Comparison of ENCODE assay signal across 15 cellular contexts in genomic region chr11:61838921-61839320, GRCh38.
"Had no signal": no experiment of that assay in that cellular context is flagged by ENCODE, and none has a peak within 500 bp of the region (broad histone marks: within the 10 kb centered on the region; RNA-seq: fewer than 3 reads in every experiment).

No MANE protein-coding gene starts in this region.

- H3K27ac Mint-ChIP-seq: activated CD4-positive, alpha-beta T cell treated with anti-CD3 and anti-CD28 coated beads for 36 hours had no signal

- H3K4me1 ChIP-seq: prostate gland, right lobe of liver had no signal

- ATAC-seq: activated CD4-positive, alpha-beta T cell treated with anti-CD3 and anti-CD28 coated beads for 36 hours; effector memory CD8-positive, alpha-beta T cell; left ventricle myocardium superior; right lobe of liver had no signal

- H3K27me3 ChIP-seq: right lobe of liver, stomach had no signal

- H3K27ac ChIP-seq: prostate gland, right lobe of liver, stomach, VCaP had no signal

- H3K9me3 Mint-ChIP-seq: effector memory CD8-positive, alpha-beta T cell had no signal

- H3K4me3 ChIP-seq: prostate gland, right lobe of liver, stomach had no signal

- DNase-seq: activated CD4-positive, alpha-beta T cell treated with anti-CD3 and anti-CD28 coated beads for 36 hours; activated gamma-delta T cell; activated T-cell treated with anti-CD3 and anti-CD28 coated beads, Interleukin-2, amount 50 U/mL, for 1 hour; caudate nucleus; cortex of kidney; effector memory CD8-positive, alpha-beta T cell; left ventricle myocardium superior; mesendoderm; nucleus accumbens; right lobe of liver; stimulated activated CD8-positive, alpha-beta memory T cell treated with anti-CD3 and anti-CD28 coated beads, Interleukin-4, amount 100 ng/mL, for 48 hours; stomach; T1000 had no signal

- H3K4me3 Mint-ChIP-seq: activated CD4-positive, alpha-beta T cell treated with anti-CD3 and anti-CD28 coated beads for 36 hours; effector memory CD8-positive, alpha-beta T cell had no signal

- H3K27me3 Mint-ChIP-seq: activated CD4-positive, alpha-beta T cell treated with anti-CD3 and anti-CD28 coated beads for 36 hours; effector memory CD8-positive, alpha-beta T cell had no signal
